Comparison of ENCODE assay signal across 14 cellular contexts in genomic region chr12:18296909-18297280, GRCh38. TPM values are rescaled to one million over a fixed set of nuclear protein-coding genes. Genes with fewer than 3 reads are reported as not detected.
DNase-seq lines count a peak whose midpoint lies in the region; ATAC-seq and TF ChIP-seq lines count a peak whose summit lies in the region.
"Had no signal": no experiment of that assay in that cellular context is flagged by ENCODE, and none has a peak within 500 bp of the region (broad histone marks: within the 10 kb centered on the region; RNA-seq: fewer than 3 reads in every experiment).

No MANE protein-coding gene starts in this region.

- peaks cover 47% of the 10 kb centered on the region for H3K4me1 Mint-ChIP-seq in GM23338
- H3K4me1 Mint-ChIP-seq: activated naive CD8-positive, alpha-beta T cell treated with anti-CD3 and anti-CD28 coated beads, Interleukin-2, amount 10 ng/mL, durations not matched to agents 7 days and 5 days; nephron progenitor cell had no signal

- no peak overlapping the region for H3K4me2 ChIP-seq in GM23338
- H3K4me2 ChIP-seq in SK-N-SH, result peak overlapping the region; percentile 65
- no peak overlapping the region for H3K4me2 ChIP-seq in hepatocyte
- H3K4me2 ChIP-seq: BLaER1 treated with 17β-estradiol and CSF1 and Interleukin-3, amounts not matched to agents 10 nM and 100 nM had no signal

- TF ChIP-seq CTCF in GM23338 (conservative IDR thresholded peaks at IDR 0.05; ENCODE audit: low read depth in 2 of 2), result no peak
- no peak for TF ChIP-seq CTCF in SK-N-SH (IDR thresholded peaks at IDR 0.05)
- no peak for TF ChIP-seq CTCF in hepatocyte (IDR thresholded peaks at IDR 0.05; ENCODE audit: poor library complexity)
- no peak for TF ChIP-seq CTCF in WERI-Rb-1 (IDR thresholded peaks at IDR 0.05; ENCODE audit: low read depth, low read length)

- peaks cover 10% of the 10 kb centered on the region; the same call in 2 of the 3 replicates for H3K9me3 Mint-ChIP-seq in GM23338

- ATAC-seq in GM23338, result no peak
- ATAC-seq in Right ventricle myocardium superior (ENCODE audit: poor library complexity), result peak; percentile 53
- no peak for ATAC-seq in HG03469 (IDR thresholded peaks at IDR 0.05; ENCODE audit: unreplicated experiment)

- no peak overlapping the region for H3K27ac Mint-ChIP-seq in GM23338
- H3K27ac Mint-ChIP-seq: activated naive CD8-positive, alpha-beta T cell treated with anti-CD3 and anti-CD28 coated beads, Interleukin-2, amount 10 ng/mL, durations not matched to agents 7 days and 5 days; nephron progenitor cell had no signal

- H2AFZ ChIP-seq in GM23338, result no peak overlapping the region
- peak overlapping the region; percentile 60 for H2AFZ ChIP-seq in SK-N-SH (ENCODE audit: low read depth)
- H2AFZ ChIP-seq in hepatocyte, result no peak overlapping the region

- TF ChIP-seq RAD21 in SK-N-SH (IDR thresholded peaks at IDR 0.05; ENCODE audit: low read length), result no peak

- no peaks in the 10 kb centered on the region for H3K36me3 ChIP-seq in GM23338 (ENCODE audit: insufficient read depth)
- H3K36me3 ChIP-seq in SK-N-SH (replicated peaks in 1 of 2; ENCODE audit: control insufficient read depth in 1 of 2, insufficient read depth in 2 of 2, low read length in 1 of 2), result peaks cover 0 to 3% of the 10 kb centered on the region in 2 experiments
- no peaks in the 10 kb centered on the region for H3K36me3 ChIP-seq in skeletal muscle tissue (ENCODE audit: control insufficient read depth in 3 of 3, insufficient read depth in 3 of 3, low read length in 3 of 3)
- no peaks in the 10 kb centered on the region for H3K36me3 ChIP-seq in hepatocyte (replicated peaks; ENCODE audit: insufficient read depth, low read depth)
- H3K36me3 ChIP-seq in WERI-Rb-1, result no peaks in the 10 kb centered on the region
- H3K36me3 ChIP-seq: BLaER1 treated with 17β-estradiol and CSF1 and Interleukin-3, amounts not matched to agents 10 nM and 100 nM; gastrocnemius medialis had no signal

- 15% methylated on average over 3 of the region's 3 CpGs for WGBS in SK-N-SH (ENCODE audit: low lambda C conversion rate)
- WGBS in hepatocyte (ENCODE audit: low lambda C conversion rate, missing lambda C conversion rate), result 98% methylated on average over 3 of the region's 3 CpGs

- POLR2A ChIA-PET in SK-N-SH (lab: Yijun Ruan, JAX), result no interaction called here

- peaks cover 36% of the 10 kb centered on the region for H3K4me1 ChIP-seq in GM23338 (ENCODE audit: insufficient read depth)
- H3K4me1 ChIP-seq in SK-N-SH (ENCODE audit: control insufficient read depth in 1 of 2, insufficient read depth in 2 of 2, low read depth in 1 of 2, low read length in 1 of 2), result no peaks in the 10 kb centered on the region; a peak in 1 of 4 replicates
- no peaks in the 10 kb centered on the region for H3K4me1 ChIP-seq in skeletal muscle tissue (ENCODE audit: control insufficient read depth in 3 of 3, insufficient read depth in 3 of 3, low read length in 3 of 3)
- no peaks in the 10 kb centered on the region for H3K4me1 ChIP-seq in hepatocyte (ENCODE audit: insufficient read depth)
- H3K4me1 ChIP-seq: BLaER1 treated with 17β-estradiol and CSF1 and Interleukin-3, amounts not matched to agents 10 nM and 100 nM; gastrocnemius medialis had no signal

- DNase-seq in GM23338 (ENCODE audit: low spot score) (no peak), SK-N-SH (no peak), Right ventricle myocardium superior (no peak), hepatocyte (ENCODE audit: low spot score) (no peak), WERI-Rb-1 (no peak), occipital lobe (lab: John Stamatoyannopoulos, UW) (no peak)
- DNase-seq: activated naive CD8-positive, alpha-beta T cell treated with anti-CD3 and anti-CD28 coated beads, Interleukin-2, amount 10 ng/mL, durations not matched to agents 7 days and 5 days; gastrocnemius medialis; NCI-H524; nephron progenitor cell; SHP77 treated with DMSO at 0.1 percent for 48 hours had no signal

- no peak overlapping the region for H3K4me3 ChIP-seq in GM23338
- peak overlapping the region; percentile 29 to 35; a peak in 3 of 4 replicates for H3K4me3 ChIP-seq in SK-N-SH (ENCODE audit: low read depth in 2 of 2, low read length in 1 of 2)
- peak overlapping the region in 1 of 3 donors; percentile 43 for H3K4me3 ChIP-seq in skeletal muscle tissue (ENCODE audit: low read length in 3 of 3)
- H3K4me3 ChIP-seq in hepatocyte, result no peak overlapping the region
- H3K4me3 ChIP-seq in WERI-Rb-1 (ENCODE audit: low read depth, low read length), result no peak overlapping the region
- H3K4me3 ChIP-seq: BLaER1 treated with 17β-estradiol and CSF1 and Interleukin-3, amounts not matched to agents 10 nM and 100 nM had no signal

- H3K9ac ChIP-seq in SK-N-SH (peak overlapping the region; percentile 19; the same call in 1 of the 2 replicates), skeletal muscle tissue (ENCODE audit: low read depth in 1 of 3, low read length in 3 of 3) (peak overlapping the region in 2 of 3 donors; percentile 19 to 43)
- H3K9ac ChIP-seq: BLaER1 treated with 17β-estradiol and CSF1 and Interleukin-3, amounts not matched to agents 10 nM and 100 nM had no signal

- intact Hi-C loops in Right ventricle myocardium superior (cut with DNase I), result no loop called here

- peaks cover 2% of the 10 kb centered on the region for H3K27me3 Mint-ChIP-seq in GM23338 (ENCODE audit: insufficient read depth, low read depth, poor library complexity)
- H3K27me3 Mint-ChIP-seq: activated naive CD8-positive, alpha-beta T cell treated with anti-CD3 and anti-CD28 coated beads, Interleukin-2, amount 10 ng/mL, durations not matched to agents 7 days and 5 days had no signal

- no peaks in the 10 kb centered on the region for H4K20me1 ChIP-seq in GM23338 (replicated peaks; ENCODE audit: insufficient read depth)
- no peaks in the 10 kb centered on the region for H4K20me1 ChIP-seq in SK-N-SH (ENCODE audit: insufficient read depth)
- no peaks in the 10 kb centered on the region for H4K20me1 ChIP-seq in hepatocyte (ENCODE audit: insufficient read depth, poor library complexity, severe bottlenecking)
- H4K20me1 ChIP-seq: BLaER1 treated with 17β-estradiol and CSF1 and Interleukin-3, amounts not matched to agents 10 nM and 100 nM had no signal

- H3K27me3 ChIP-seq in GM23338 (ENCODE audit: insufficient read depth) (no peaks in the 10 kb centered on the region), SK-N-SH (ENCODE audit: insufficient read depth) (no peaks in the 10 kb centered on the region), skeletal muscle tissue (ENCODE audit: control insufficient read depth in 3 of 3, insufficient read depth in 3 of 3, low read length in 3 of 3) (no peaks in the 10 kb centered on the region), hepatocyte (no peaks in the 10 kb centered on the region), WERI-Rb-1 (ENCODE audit: insufficient read depth, low read depth, severe bottlenecking) (no peaks in the 10 kb centered on the region)
- H3K27me3 ChIP-seq: BLaER1 treated with 17β-estradiol and CSF1 and Interleukin-3, amounts not matched to agents 10 nM and 100 nM; gastrocnemius medialis had no signal

- H3K27ac ChIP-seq in GM23338 (ENCODE audit: low read depth) (peak overlapping the region; percentile 26), SK-N-SH (ENCODE audit: low read depth in 2 of 2, low read length in 1 of 2) (peak overlapping the region; percentile 1 to 76; a peak in 1 of 4 replicates), skeletal muscle tissue (ENCODE audit: low read depth, low read length) (no peak overlapping the region), hepatocyte (no peak overlapping the region), WERI-Rb-1 (no peak overlapping the region)
- H3K27ac ChIP-seq: BLaER1 treated with 17β-estradiol and CSF1 and Interleukin-3, amounts not matched to agents 10 nM and 100 nM; gastrocnemius medialis had no signal

- peaks cover 17% of the 10 kb centered on the region; the same call in 1 of the 3 replicates for H3K36me3 Mint-ChIP-seq in GM23338 (ENCODE audit: low read depth)
- H3K36me3 Mint-ChIP-seq: activated naive CD8-positive, alpha-beta T cell treated with anti-CD3 and anti-CD28 coated beads, Interleukin-2, amount 10 ng/mL, durations not matched to agents 7 days and 5 days had no signal

- no peak overlapping the region for H3K4me3 Mint-ChIP-seq in GM23338
- H3K4me3 Mint-ChIP-seq: activated naive CD8-positive, alpha-beta T cell treated with anti-CD3 and anti-CD28 coated beads, Interleukin-2, amount 10 ng/mL, durations not matched to agents 7 days and 5 days; nephron progenitor cell had no signal

- no peak for TF ChIP-seq EP300 in SK-N-SH (IDR thresholded peaks at IDR 0.05; ENCODE audit: borderline replicate concordance in 1 of 2, low read depth in 1 of 2, low read length in 1 of 2)

- H3K9me2 ChIP-seq in GM23338 (ENCODE audit: insufficient read depth), result 0 out of 2 replicates have a peak, but pooled peaks cover 2% of the 10 kb centered on the region
- no peaks in the 10 kb centered on the region for H3K9me2 ChIP-seq in SK-N-SH
- no peaks in the 10 kb centered on the region for H3K9me2 ChIP-seq in hepatocyte (replicated peaks; ENCODE audit: insufficient read depth)

- CTCF ChIA-PET in SK-N-SH (lab: Yijun Ruan, JAX), result interaction anchor here (1.6 kb wide), 1 partner anchor 23 kb away, joined by 6 read pairs; no protein-coding TSS in a partner anchor

- no peaks in the 10 kb centered on the region for H3K79me2 ChIP-seq in GM23338 (replicated peaks; ENCODE audit: insufficient read depth)
- no peaks in the 10 kb centered on the region for H3K79me2 ChIP-seq in SK-N-SH (ENCODE audit: insufficient read depth)
- no peaks in the 10 kb centered on the region for H3K79me2 ChIP-seq in hepatocyte

- H3K9me3 ChIP-seq in SK-N-SH (no peaks in the 10 kb centered on the region), skeletal muscle tissue (ENCODE audit: control insufficient read depth in 3 of 3, low read length in 3 of 3) (no peaks in the 10 kb centered on the region), hepatocyte (ENCODE audit: low read depth) (no peaks in the 10 kb centered on the region), WERI-Rb-1 (ENCODE audit: severe bottlenecking) (no peaks in the 10 kb centered on the region)
- H3K9me3 ChIP-seq: gastrocnemius medialis had no signal

- H3F3A ChIP-seq in GM23338 (replicated peaks; ENCODE audit: low read depth) (no peaks in the 10 kb centered on the region), SK-N-SH (replicated peaks; ENCODE audit: insufficient read depth) (no peaks in the 10 kb centered on the region)

TF ChIP-seq in GM23338, 12 proteins besides CTCF, POLR2A, EP300 and RAD21 (continues in another document):
- TF ChIP-seq NANOG (IDR thresholded peaks at IDR 0.05; ENCODE audit: borderline replicate concordance), result no peak
- no peak for TF ChIP-seq CREB1 (CRISPR knock-in tag; IDR thresholded peaks at IDR 0.05; ENCODE audit: low read depth)

TF ChIP-seq in SK-N-SH, 30 proteins besides CTCF, POLR2A, EP300 and RAD21 (continues in another document):
- TF ChIP-seq MEF2A (IDR thresholded peaks at IDR 0.05; ENCODE audit: borderline replicate concordance, low read depth) (no peak), SMC3 (IDR thresholded peaks at IDR 0.05; ENCODE audit: low read depth, low read length) (no peak)

RNA-seq across cellular contexts. Expression of gene PIK3C2G, which starts 35.6 kb away (rescaled TPM):
- total RNA-seq in GM23338 (2014; rRNA removed; shearing (Covaris generic)), result not detected in 2 replicates
- polyA plus RNA-seq in GM23338 (2016; fragmentation: Nextera tagmentation; extraction: Ambion mirVana) (not detected in 2 replicates), SK-N-SH (2012; rRNA removed) (0.02 and 0.08 TPM in 2 replicates), hepatocyte (3.5 and 5.2 TPM in 2 replicates)
- polyA plus RNA-seq in SK-N-SH (2012; cell fraction: cytosol; rRNA removed), result 0.10 and 0.15 TPM in 2 replicates
- polyA plus RNA-seq in SK-N-SH (2012; cell fraction: nucleus; rRNA removed), result 0.15 and 0.61 TPM in 2 replicates
- total RNA-seq in Right ventricle myocardium superior (not detected), skeletal muscle tissue (0.52 TPM), hepatocyte (6.7 and 7.1 TPM in 2 replicates), occipital lobe (0.31 TPM)
- total RNA-seq: activated naive CD8-positive, alpha-beta T cell treated with anti-CD3 and anti-CD28 coated beads, Interleukin-2, amount 10 ng/mL, durations not matched to agents 7 days and 5 days had no signal

Comparison
In these comparisons a context has a peak if more than half of its experiments do, and no peak if none do; other contexts are left out.
1. H3K27ac ChIP-seq: peak in GM23338 (single experiment) and SK-N-SH (2 of 2); none in skeletal muscle tissue (single experiment), hepatocyte (single experiment) and WERI-Rb-1 (single experiment).
2. H3K4me3 ChIP-seq: peak in SK-N-SH (2 of 2); none in GM23338 (single experiment), hepatocyte (single experiment) and WERI-Rb-1 (single experiment).